8 cellular contexts compared by ENCODE assay signal in the genomic region with DNA sequence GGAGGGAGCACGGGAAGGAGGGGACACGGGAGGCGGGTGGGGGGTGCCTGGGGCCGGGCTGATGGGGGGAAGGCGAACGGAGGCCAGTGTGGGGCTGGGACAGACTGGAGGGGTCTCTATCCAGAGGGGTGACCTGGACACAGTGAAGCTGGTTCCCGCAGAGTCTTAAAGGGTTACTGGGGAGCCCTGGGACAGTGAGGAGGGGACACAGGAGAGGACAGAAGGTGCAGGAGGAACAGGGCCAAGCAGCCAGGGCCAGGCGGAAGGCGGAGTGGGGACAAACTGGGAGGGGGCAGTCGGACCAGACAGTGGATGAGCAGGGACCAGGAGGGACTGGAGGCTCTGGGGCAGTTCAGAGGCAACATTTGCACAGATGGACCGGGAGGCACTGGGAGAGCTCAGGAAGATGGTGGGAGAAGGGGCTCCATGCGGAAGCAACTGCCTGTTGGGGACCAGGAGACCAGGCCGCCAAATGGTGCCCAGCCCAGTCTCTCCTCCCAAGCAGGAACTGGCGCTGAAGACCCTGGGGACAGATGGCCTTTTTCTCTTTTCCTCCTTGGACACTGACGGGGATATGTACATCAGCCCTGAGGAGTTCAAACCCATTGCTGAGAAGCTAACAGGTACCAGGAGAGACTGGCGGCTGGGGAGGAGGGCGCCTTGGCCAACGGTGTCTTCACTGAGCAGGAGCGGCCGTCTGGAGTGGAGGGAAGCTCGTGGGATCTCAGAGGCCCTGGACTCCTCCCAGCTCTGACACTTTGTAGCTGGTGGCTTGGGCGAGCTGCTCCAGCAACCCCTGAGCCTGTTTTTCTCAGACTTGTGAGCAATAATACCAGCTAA. TPM values are rescaled to one million over a fixed set of nuclear protein-coding genes. Genes with fewer than 3 reads are reported as not detected.
DNase-seq lines count a peak whose midpoint lies in the region; ATAC-seq and TF ChIP-seq lines count a peak whose summit lies in the region.

No MANE protein-coding gene starts in this region.

- POLR2A ChIA-PET in activated CD4-positive, alpha-beta T cell treated with anti-CD3 and anti-CD28 coated beads for 36 hours (lab: Charles Lee): interaction anchor here (0.6 to 0.7 kb wide), 2 partner anchors 62 to 312 kb away, joined by 3 to 4 read pairs; no protein-coding TSS in a partner anchor

- no peak for TF ChIP-seq POLR2A in suprapubic skin (IDR thresholded peaks at IDR 0.05)

- DNase-seq in activated CD4-positive, alpha-beta T cell treated with anti-CD3 and anti-CD28 coated beads for 36 hours: no peak
- DNase-seq in activated CD4-positive, alpha-beta T cell treated with anti-CD3 and anti-CD28 coated beads for 1 hour: no peak
- DNase-seq in adipocyte (ENCODE audit: low read depth): peak; percentile 24
- DNase-seq in immature natural killer cell: no peak
- DNase-seq in suprapubic skin (ENCODE audit: low spot score in 2 of 2): no peak
- no peak for DNase-seq in GM20000 (ENCODE audit: low spot score)
- no peak for DNase-seq in GF-D8 (lab: John Stamatoyannopoulos, UW)

- H3K27ac Mint-ChIP-seq in activated CD4-positive, alpha-beta T cell treated with anti-CD3 and anti-CD28 coated beads for 36 hours: peak overlapping the region; percentile 49
- H3K27ac Mint-ChIP-seq in immature natural killer cell: peak overlapping the region in 5 of 6 donors; percentile 19 to 82 (median 23)

- H3K27me3 Mint-ChIP-seq in activated CD4-positive, alpha-beta T cell treated with anti-CD3 and anti-CD28 coated beads for 36 hours: no peaks in the 10 kb centered on the region
- H3K27me3 Mint-ChIP-seq in immature natural killer cell (ENCODE audit: low read depth in 3 of 3): peaks cover 4 to 10% (median 5%) of the 10 kb centered on the region in 3 donors

- peak overlapping the region; percentile 87 for H3K9ac ChIP-seq in adipocyte (ENCODE audit: low read length)

- H3K36me3 ChIP-seq in adipocyte (ENCODE audit: control insufficient read depth, insufficient read depth, low read length, severe bottlenecking) (no peaks in the 10 kb centered on the region), suprapubic skin (peaks cover 6% of the 10 kb centered on the region)

- H3K4me3 Mint-ChIP-seq in activated CD4-positive, alpha-beta T cell treated with anti-CD3 and anti-CD28 coated beads for 36 hours: peak overlapping the region; percentile 78
- peak overlapping the region; percentile 78 to 81 (median 79) for H3K4me3 Mint-ChIP-seq in immature natural killer cell

- ATAC-seq in activated CD4-positive, alpha-beta T cell treated with anti-CD3 and anti-CD28 coated beads for 36 hours: no peak
- ATAC-seq in GM21825 (IDR thresholded peaks at IDR 0.05; ENCODE audit: unreplicated experiment): no peak

- H3K9me3 ChIP-seq in adipocyte (ENCODE audit: control insufficient read depth, low read length): no peaks in the 10 kb centered on the region
- no peaks in the 10 kb centered on the region for H3K9me3 ChIP-seq in suprapubic skin

- 34% methylated on average over 21 of the region's 22 CpGs for WGBS in suprapubic skin

- no peaks in the 10 kb centered on the region for H3K9me3 Mint-ChIP-seq in activated CD4-positive, alpha-beta T cell treated with anti-CD3 and anti-CD28 coated beads for 36 hours (ENCODE audit: low read depth)
- H3K9me3 Mint-ChIP-seq in immature natural killer cell: no peaks in the 10 kb centered on the region

- CTCF ChIA-PET in activated CD4-positive, alpha-beta T cell treated with anti-CD3 and anti-CD28 coated beads for 36 hours (lab: Charles Lee): interaction anchor here (0.6 to 1.4 kb wide), 10 partner anchors 10 to 333 kb away, joined by 3 to 8 read pairs (median 3); no protein-coding TSS in a partner anchor

- peaks cover 73% of the 10 kb centered on the region for H3K4me1 Mint-ChIP-seq in activated CD4-positive, alpha-beta T cell treated with anti-CD3 and anti-CD28 coated beads for 36 hours
- peaks cover 26 to 31% of the 10 kb centered on the region in 2 donors for H3K4me1 Mint-ChIP-seq in immature natural killer cell

- H3K27me3 ChIP-seq in adipocyte (replicated peaks; ENCODE audit: control insufficient read depth, insufficient read depth, low read length) (no peaks in the 10 kb centered on the region), suprapubic skin (no peaks in the 10 kb centered on the region)

- H3K4me1 ChIP-seq in adipocyte (ENCODE audit: control insufficient read depth, insufficient read depth, low read length) (peaks cover 34% of the 10 kb centered on the region), suprapubic skin (peaks cover 66% of the 10 kb centered on the region)

- TF ChIP-seq CTCF in suprapubic skin (IDR thresholded peaks at IDR 0.05) (no peak), GM20000 (IDR thresholded peaks at IDR 0.05; ENCODE audit: extremely low read depth, missing control alignments) (no peak)

- intact Hi-C loops in activated CD4-positive, alpha-beta T cell treated with anti-CD3 and anti-CD28 coated beads for 36 hours (cut with DNase I, micrococcal nuclease): loop anchor here in 1 of 2 experiments (5.0 kb wide), 1 partner anchor 33 kb away; no protein-coding TSS in a partner anchor

- H3K36me3 Mint-ChIP-seq in activated CD4-positive, alpha-beta T cell treated with anti-CD3 and anti-CD28 coated beads for 36 hours (ENCODE audit: low read depth): peaks cover 14% of the 10 kb centered on the region
- peaks cover 0 to 3% (median 1%) of the 10 kb centered on the region in 3 donors for H3K36me3 Mint-ChIP-seq in immature natural killer cell

- H3K4me3 ChIP-seq in adipocyte (ENCODE audit: low read length) (peak overlapping the region; percentile 88), suprapubic skin (peak overlapping the region; percentile 64)

- peak overlapping the region; percentile 70 for H3K27ac ChIP-seq in suprapubic skin

- no peak for TF ChIP-seq EP300 in suprapubic skin (IDR thresholded peaks at IDR 0.05)

RNA-seq across cellular contexts. Expression of gene SELENON, which starts 0.8 kb away (rescaled TPM):
- 10 to 100 TPM; 31.5 to 33.5 TPM for total RNA-seq in activated CD4-positive, alpha-beta T cell treated with anti-CD3 and anti-CD28 coated beads for 36 hours
- polyA plus RNA-seq in immature natural killer cell: 1 to 10 TPM in 1 of 3 donors, under 1 TPM in 2; 0.79 to 1.6 (median 0.90) TPM
- total RNA-seq in suprapubic skin: 10 to 100 TPM; 21.9 to 39.3 (median 26.9) TPM

RNA-seq across cellular contexts. Expression of gene MTFR1L, which starts 19.0 kb away (rescaled TPM):
- total RNA-seq in activated CD4-positive, alpha-beta T cell treated with anti-CD3 and anti-CD28 coated beads for 36 hours: 10 to 100 TPM; 27.7 to 30.8 TPM
- polyA plus RNA-seq in immature natural killer cell: 10 to 100 TPM; 36.0 to 66.5 (median 43.5) TPM
- total RNA-seq in suprapubic skin: 10 to 100 TPM; 35.2 to 79.3 (median 48.1) TPM

RNA-seq across cellular contexts. Expression of gene AUNIP, which starts 58.5 kb away (rescaled TPM):
- total RNA-seq in activated CD4-positive, alpha-beta T cell treated with anti-CD3 and anti-CD28 coated beads for 36 hours: 10 to 100 TPM in 1 of 2 experiments, 1 to 10 TPM in 1; 9.6 to 12.9 TPM
- under 1 TPM in 2 of 3 donors, not detected in 1; 0.31 to 0.37 TPM for polyA plus RNA-seq in immature natural killer cell
- total RNA-seq in suprapubic skin: under 1 TPM in 3 of 4 donors, not detected in 1; 0.26 to 0.89 (median 0.49) TPM

Comparison
In these comparisons a context has a peak if more than half of its experiments do, and no peak if none do; other contexts are left out.
1. RNA of gene AUNIP, which starts 58.5 kb away (total RNA-seq): 9.6 to 12.9 TPM in activated CD4-positive, alpha-beta T cell treated with anti-CD3 and anti-CD28 coated beads for 36 hours; 0.26 to 0.89 TPM in suprapubic skin; every median in the first group is over 4 times any median in the second.